ENCODE assay signal across 8 cellular contexts in the genomic region with DNA sequence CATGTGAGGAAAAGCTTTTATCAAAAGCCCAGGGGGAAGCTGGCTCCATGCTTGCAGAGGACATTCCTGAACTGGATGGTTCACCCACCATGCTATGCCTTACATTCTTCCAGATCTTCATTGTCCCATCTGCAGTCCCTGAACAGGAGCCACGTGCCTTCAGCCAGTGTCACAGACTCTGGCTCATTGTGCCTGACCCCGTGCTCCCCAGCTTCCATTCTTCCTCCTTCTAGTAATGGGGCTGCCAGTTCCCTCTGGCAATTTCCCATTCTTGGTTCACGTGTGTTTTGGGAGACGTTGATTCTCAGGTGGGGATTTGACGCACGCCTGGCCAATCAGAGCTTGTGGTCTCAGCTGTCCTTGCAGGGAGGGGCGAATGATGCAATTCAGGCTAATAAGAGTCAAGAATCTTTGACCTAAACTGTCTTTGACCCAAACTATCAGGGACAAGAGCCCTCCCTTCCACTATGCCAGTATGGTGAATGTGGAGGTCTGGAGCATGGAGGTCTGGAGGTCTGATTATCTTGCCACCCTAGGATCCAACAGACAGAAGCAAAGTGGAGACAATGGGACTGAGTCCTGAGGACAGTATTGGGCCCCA. TPM values are rescaled to one million over a fixed set of nuclear protein-coding genes. Genes with fewer than 3 reads are reported as not detected.
"Had no signal": no experiment of that assay in that cellular context is flagged by ENCODE, and none has a peak within 500 bp of the region (broad histone marks: within the 10 kb centered on the region; RNA-seq: fewer than 3 reads in every experiment).

No MANE protein-coding gene starts in this region.

- H3K4me3 ChIP-seq: GM23338 had no signal

- FAIRE-seq: HepG2 had no signal

- H3K4me2 ChIP-seq: GM23338 had no signal

- DNase-seq: H7, HCEC 1CT had no signal

- H3K27ac ChIP-seq: HL-60 had no signal

- H2AFZ ChIP-seq: GM23338 had no signal

RNA-seq across cellular contexts. Expression of a gene that starts 52.7 kb away (rescaled TPM):
- total RNA-seq: GM23338, H4, H7, HepG2, HT1080 had no signal
- polyA plus RNA-seq: HepG2, IgD-negative memory B cell had no signal
